20 cellular contexts compared by ENCODE assay signal in the genomic region with DNA sequence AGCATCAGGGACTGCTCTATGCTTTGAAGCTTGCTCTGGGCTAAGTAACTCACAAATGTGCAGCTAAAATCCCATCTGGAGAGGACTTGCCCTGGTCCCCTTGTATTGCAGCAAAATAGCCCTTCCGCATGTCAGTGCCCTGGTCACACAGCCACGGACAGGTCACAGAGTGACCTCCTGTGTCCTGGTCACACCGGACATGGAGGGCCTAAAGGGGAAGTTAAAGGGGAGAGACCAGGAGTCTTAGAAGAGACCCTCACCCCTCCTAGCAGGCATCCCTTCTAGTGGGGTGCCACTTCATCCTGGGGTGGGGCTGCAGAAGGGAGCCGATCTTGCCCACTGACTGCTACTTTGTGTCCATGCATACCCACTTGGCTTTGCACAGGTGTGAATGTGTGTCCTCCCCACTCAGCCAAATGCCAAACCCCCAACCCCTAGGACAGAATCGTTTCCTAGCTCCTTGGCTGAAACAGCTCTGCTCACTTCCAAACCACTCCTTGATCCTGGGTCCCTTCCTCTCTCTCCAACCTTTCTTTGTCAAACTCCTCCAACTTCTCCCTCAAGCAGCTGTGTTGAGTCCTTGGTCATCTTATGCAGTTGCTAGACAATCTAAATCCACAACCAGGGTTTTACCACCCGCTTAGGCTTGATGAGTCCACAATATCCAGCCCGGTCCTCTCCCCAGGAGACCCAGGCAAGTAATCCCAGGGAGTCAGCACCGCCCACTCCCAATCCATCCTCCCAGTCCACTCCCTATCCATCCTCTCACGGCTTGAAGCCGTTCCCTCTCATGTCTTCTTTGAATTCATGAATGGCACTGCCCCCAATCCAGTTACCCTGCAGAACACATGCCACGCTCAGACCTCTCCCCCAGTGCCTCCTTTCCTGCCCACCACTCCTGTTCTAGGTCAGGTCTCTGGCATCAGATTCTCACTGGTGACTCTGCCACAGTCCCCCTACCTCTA. TPM values are rescaled to one million over a fixed set of nuclear protein-coding genes. Genes with fewer than 3 reads are reported as not detected.
DNase-seq lines count a peak whose midpoint lies in the region; ATAC-seq and TF ChIP-seq lines count a peak whose summit lies in the region.
"Had no signal": no experiment of that assay in that cellular context is flagged by ENCODE, and none has a peak within 500 bp of the region (broad histone marks: within the 10 kb centered on the region; RNA-seq: fewer than 3 reads in every experiment).

No MANE protein-coding gene starts in this region.

- no peaks in the 10 kb centered on the region for H3K9me3 Mint-ChIP-seq in natural killer cell treated with Interleukin-12 subunit alpha and Interleukin-12 subunit beta and Interleukin-15 and Interleukin-18, amount 100 ng/mL, for 72 hours
- H3K9me3 Mint-ChIP-seq in natural killer cell, result no peaks in the 10 kb centered on the region
- H3K9me3 Mint-ChIP-seq: CD8-positive, alpha-beta T cell had no signal

- intact Hi-C loops in natural killer cell (cut with micrococcal nuclease) (no loop called here), sciatic nerve (cut with DNase I) (no loop called here)

- H3K4me1 Mint-ChIP-seq in natural killer cell treated with Interleukin-12 subunit alpha and Interleukin-12 subunit beta and Interleukin-15 and Interleukin-18, amount 100 ng/mL, for 72 hours (ENCODE audit: low read depth in 2 of 2), result peaks cover 11 to 15% of the 10 kb centered on the region in 2 donors
- H3K4me1 Mint-ChIP-seq in natural killer cell, result peaks cover 14 to 21% of the 10 kb centered on the region in 2 donors

- no peak for TF ChIP-seq CTCF in natural killer cell (IDR thresholded peaks at IDR 0.05)

- peaks cover 50 to 66% of the 10 kb centered on the region in 2 donors for H3K27me3 Mint-ChIP-seq in natural killer cell treated with Interleukin-12 subunit alpha and Interleukin-12 subunit beta and Interleukin-15 and Interleukin-18, amount 100 ng/mL, for 72 hours
- H3K27me3 Mint-ChIP-seq in natural killer cell (ENCODE audit: low read depth in 2 of 2), result peaks cover 52 to 63% of the 10 kb centered on the region in 2 donors

- no peak overlapping the region for H3K4me3 Mint-ChIP-seq in natural killer cell treated with Interleukin-12 subunit alpha and Interleukin-12 subunit beta and Interleukin-15 and Interleukin-18, amount 100 ng/mL, for 72 hours
- no peak overlapping the region for H3K4me3 Mint-ChIP-seq in natural killer cell
- H3K4me3 Mint-ChIP-seq: CD8-positive, alpha-beta T cell had no signal

- ATAC-seq in natural killer cell treated with Interleukin-12 subunit alpha and Interleukin-12 subunit beta and Interleukin-15 and Interleukin-18, amount 100 ng/mL, for 72 hours, result peak in 1 of 2 donors; percentile 21
- ATAC-seq in natural killer cell, result no peak
- ATAC-seq in left lobe of liver, result no peak
- ATAC-seq in sciatic nerve, result no peak
- no peak for ATAC-seq in HG02623 (IDR thresholded peaks at IDR 0.05; ENCODE audit: unreplicated experiment)
- ATAC-seq: CD8-positive, alpha-beta T cell; HepG2 had no signal

- no peak overlapping the region for H3K27ac Mint-ChIP-seq in natural killer cell treated with Interleukin-12 subunit alpha and Interleukin-12 subunit beta and Interleukin-15 and Interleukin-18, amount 100 ng/mL, for 72 hours
- no peak overlapping the region for H3K27ac Mint-ChIP-seq in natural killer cell
- H3K27ac Mint-ChIP-seq: CD8-positive, alpha-beta T cell had no signal

- DNase-seq in natural killer cell treated with Interleukin-12 subunit alpha and Interleukin-12 subunit beta and Interleukin-15 and Interleukin-18, amount 100 ng/mL, for 72 hours (ENCODE audit: low spot score), result peak; percentile 52
- no peak for DNase-seq in natural killer cell
- peak; percentile 14 for DNase-seq in left lobe of liver (ENCODE audit: low spot score)
- DNase-seq in sciatic nerve (ENCODE audit: low spot score), result peak; percentile 38
- DNase-seq in NCI-H2081 (lab: John Stamatoyannopoulos, UW), result no peak
- DNase-seq in NOMO-1 treated with dmso at 0.1 percent for 144 hours (lab: John Stamatoyannopoulos, UW; ENCODE audit: unreplicated experiment), result no peak
- DNase-seq: Calu3, KG1, NCI-H1105 treated with DMSO at 0.1 percent for 48 hours, NCI-H1694 treated with DMSO at 0.1 percent for 48 hours, NCI-H2107, NCI-H510A treated with DMSO at 0.1 percent for 48 hours, NCI-H82, SHP77 had no signal

- peaks cover 5% of the 10 kb centered on the region for H3K36me3 Mint-ChIP-seq in natural killer cell treated with Interleukin-12 subunit alpha and Interleukin-12 subunit beta and Interleukin-15 and Interleukin-18, amount 100 ng/mL, for 72 hours
- H3K36me3 Mint-ChIP-seq in natural killer cell, result no peaks in the 10 kb centered on the region
- H3K36me3 Mint-ChIP-seq: CD8-positive, alpha-beta T cell had no signal

RNA-seq across cellular contexts. Expression of gene FXYD6, which starts 3.3 kb away (rescaled TPM):
- not detected for total RNA-seq in natural killer cell treated with Interleukin-12 subunit alpha and Interleukin-12 subunit beta and Interleukin-15 and Interleukin-18, amount 100 ng/mL, for 72 hours
- total RNA-seq in natural killer cell, result under 1 TPM in 2 of 3 donors, not detected in 1; 0.20 to 0.90 TPM
- 10.4 TPM for total RNA-seq in left lobe of liver
- total RNA-seq in sciatic nerve, result 141 TPM
- total RNA-seq: CD8-positive, alpha-beta T cell; HepG2 had no signal

RNA-seq across cellular contexts. Expression of gene TMPRSS13, which starts 49.4 kb away (rescaled TPM):
- total RNA-seq in natural killer cell treated with Interleukin-12 subunit alpha and Interleukin-12 subunit beta and Interleukin-15 and Interleukin-18, amount 100 ng/mL, for 72 hours, result under 1 TPM; 0.19 to 0.36 TPM
- 1 to 10 TPM; 1.6 to 1.8 (median 1.8) TPM for total RNA-seq in natural killer cell
- total RNA-seq in left lobe of liver, result 0.15 TPM
- total RNA-seq in sciatic nerve, result 0.58 TPM
- total RNA-seq: A673, HepG2, RPMI7951 had no signal

RNA-seq across cellular contexts. Expression of gene FXYD2, which starts 55.3 kb away (rescaled TPM):
- total RNA-seq in natural killer cell treated with Interleukin-12 subunit alpha and Interleukin-12 subunit beta and Interleukin-15 and Interleukin-18, amount 100 ng/mL, for 72 hours, result 1 to 10 TPM in 1 of 2 donors, under 1 TPM in 1; 0.14 to 1.5 TPM
- total RNA-seq in natural killer cell (under 1 TPM in 2 of 3 donors, not detected in 1; 0.75 to 0.78 TPM), left lobe of liver (13.6 TPM), sciatic nerve (6.6 TPM)
- total RNA-seq: A673, H4, RPMI7951 had no signal

Comparison
In these comparisons a context has a peak if more than half of its experiments do, and no peak if none do; other contexts are left out.
1. DNase-seq: peak in natural killer cell treated with Interleukin-12 subunit alpha and Interleukin-12 subunit beta and Interleukin-15 and Interleukin-18, amount 100 ng/mL, for 72 hours (single experiment), left lobe of liver (single experiment) and sciatic nerve (single experiment); none in natural killer cell (single experiment), NCI-H2081 (0 of 2) and NOMO-1 treated with dmso at 0.1 percent for 144 hours (single experiment).
2. RNA of gene FXYD6, which starts 3.3 kb away (total RNA-seq): 141 TPM in sciatic nerve (single experiment); 10.4 TPM in left lobe of liver (single experiment), 0.20 to 0.90 TPM in natural killer cell and not detected in natural killer cell treated with Interleukin-12 subunit alpha and Interleukin-12 subunit beta and Interleukin-15 and Interleukin-18, amount 100 ng/mL, for 72 hours; every median in the first group is over 10 times any median in the second.